18 cellular contexts compared by ENCODE assay signal in genomic region chr3:73805435-73805834, GRCh38.
DNase-seq lines count a peak whose midpoint lies in the region; ATAC-seq, FAIRE-seq and TF ChIP-seq lines count a peak whose summit lies in the region.
"Had no signal": no experiment of that assay in that cellular context is flagged by ENCODE, and none has a peak within 500 bp of the region (broad histone marks: within the 10 kb centered on the region; RNA-seq: fewer than 3 reads in every experiment).

No MANE protein-coding gene starts in this region.

- no peak for TF ChIP-seq CTCF in LNCaP clone FGC (IDR thresholded peaks at IDR 0.05; ENCODE audit: control insufficient read depth, extremely low read depth, insufficient read depth)
- TF ChIP-seq CTCF in suprapubic skin (IDR thresholded peaks at IDR 0.05), result no peak

- ATAC-seq in GM21786 (IDR thresholded peaks at IDR 0.05; ENCODE audit: unreplicated experiment), result no peak
- ATAC-seq: activated CD4-positive, alpha-beta T cell treated with anti-CD3 and anti-CD28 coated beads for 36 hours; foreskin keratinocyte; SK-N-SH treated with all-trans-retinoic acid at 6 μM for 48 hours had no signal

- no peak for TF ChIP-seq EP300 in suprapubic skin (IDR thresholded peaks at IDR 0.05)

- H3K4me1 ChIP-seq in suprapubic skin, result peaks cover 7% of the 10 kb centered on the region

- 28% methylated on average over 3 of the region's 3 CpGs for WGBS in suprapubic skin

- no peak for TF ChIP-seq POLR2A in suprapubic skin (IDR thresholded peaks at IDR 0.05)

- no peaks in the 10 kb centered on the region for H3K27me3 ChIP-seq in suprapubic skin
- H3K27me3 ChIP-seq: foreskin keratinocyte, neutrophil had no signal

- H3K9me3 ChIP-seq in suprapubic skin, result no peaks in the 10 kb centered on the region
- H3K9me3 ChIP-seq: neutrophil had no signal

- FAIRE-seq in GM19239 (lab: Jason Lieb, UNC), result no peak

- no peaks in the 10 kb centered on the region for H3K36me3 ChIP-seq in suprapubic skin
- H3K36me3 ChIP-seq: neutrophil had no signal

- DNase-seq in LNCaP clone FGC (ENCODE audit: low read depth), result peak; percentile 32
- peak; percentile 50 for DNase-seq in fibroblast of peridontal ligament (ENCODE audit: extremely low read depth)
- DNase-seq in midbrain (lab: John Stamatoyannopoulos, UW), result peak; percentile 41
- peak in 1 of 2 donors; percentile 76 for DNase-seq in suprapubic skin (ENCODE audit: low spot score in 2 of 2)
- no peak for DNase-seq in stimulated activated CD4-positive, alpha-beta T cell treated with anti-CD3 and anti-CD28 coated beads, Interleukin-4, amount 100 ng/mL, for 1 hour
- no peak for DNase-seq in GM19239 (ENCODE audit: insufficient read length, low spot score)
- DNase-seq in OCI-M1 (lab: John Stamatoyannopoulos, UW), result no peak
- DNase-seq: activated CD4-positive, alpha-beta T cell treated with anti-CD3 and anti-CD28 coated beads for 36 hours; CD4-positive, CD25-positive, alpha-beta regulatory T cell; DMS79; foreskin keratinocyte; GOT3; NCI-H1417; stimulated activated CD4-positive, alpha-beta T cell treated with anti-CD3 and anti-CD28 coated beads, Interleukin-2, amount 100 ng/mL, for 48 hours had no signal

- peak overlapping the region; percentile 56 for H3K27ac ChIP-seq in suprapubic skin
- H3K27ac ChIP-seq: foreskin keratinocyte, neutrophil had no signal

- no peak overlapping the region for H3K4me3 ChIP-seq in LNCaP clone FGC (ENCODE audit: low read depth, low read length)
- H3K4me3 ChIP-seq in suprapubic skin, result no peak overlapping the region
- H3K4me3 ChIP-seq: skin epidermis had no signal

Comparison
In these comparisons a context has a peak if more than half of its experiments do, and no peak if none do; other contexts are left out.
1. DNase-seq: peak in LNCaP clone FGC (single experiment), fibroblast of peridontal ligament (single experiment) and midbrain (single experiment); none in stimulated activated CD4-positive, alpha-beta T cell treated with anti-CD3 and anti-CD28 coated beads, Interleukin-4, amount 100 ng/mL, for 1 hour (single experiment), GM19239 (single experiment) and OCI-M1 (single experiment).